14 cellular contexts compared by ENCODE assay signal in the genomic region with DNA sequence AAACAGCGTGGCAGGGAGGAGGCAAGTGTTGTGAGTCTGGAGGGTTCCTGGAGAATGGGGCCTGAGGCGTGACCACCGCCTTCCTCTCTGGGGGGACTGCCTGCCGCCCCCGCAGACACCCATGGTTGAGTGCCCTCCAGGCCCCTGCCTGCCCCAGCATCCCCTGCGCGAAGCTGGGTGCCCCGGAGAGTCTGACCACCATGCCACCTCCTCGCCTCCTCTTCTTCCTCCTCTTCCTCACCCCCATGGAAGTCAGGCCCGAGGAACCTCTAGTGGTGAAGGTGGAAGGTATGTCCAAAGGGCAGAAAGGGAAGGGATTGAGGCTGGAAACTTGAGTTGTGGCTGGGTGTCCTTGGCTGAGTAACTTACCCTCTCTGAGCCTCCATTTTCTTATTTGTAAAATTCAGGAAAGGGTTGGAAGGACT. TPM values are rescaled to one million over a fixed set of nuclear protein-coding genes. Genes with fewer than 3 reads are reported as not detected.
DNase-seq lines count a peak whose midpoint lies in the region; ATAC-seq, FAIRE-seq and TF ChIP-seq lines count a peak whose summit lies in the region.
"Had no signal": no experiment of that assay in that cellular context is flagged by ENCODE, and none has a peak within 500 bp of the region (broad histone marks: within the 10 kb centered on the region; RNA-seq: fewer than 3 reads in every experiment).

A gene (plus strand): TSS at position 171 of the 425 bp plus-strand sequence. CDS start 30 bp downstream, at position 201.

- H3K9me3 Mint-ChIP-seq in activated CD8-positive, alpha-beta T cell treated with anti-CD3 and anti-CD28 coated beads for 36 hours: no peaks in the 10 kb centered on the region
- no peaks in the 10 kb centered on the region for H3K9me3 Mint-ChIP-seq in neural progenitor cell

- CTCF ChIA-PET in activated CD8-positive, alpha-beta T cell treated with anti-CD3 and anti-CD28 coated beads for 36 hours (lab: Charles Lee): interaction anchor here (12.2 kb wide), 1 partner anchor 13 kb away, joined by 87 read pairs; no protein-coding TSS in a partner anchor

- H3K27me3 ChIP-seq in GM06990 (replicated peaks; ENCODE audit: control insufficient read depth, insufficient read depth, low read length) (no peaks in the 10 kb centered on the region), neural progenitor cell (no peaks in the 10 kb centered on the region)
- H3K27me3 ChIP-seq: adrenal gland had no signal

- H2AFZ ChIP-seq in neural progenitor cell (replicated peaks): peak within 1 kb of the TSS; percentile 41

- no peaks in the 10 kb centered on the region for H4K20me1 ChIP-seq in neural progenitor cell (ENCODE audit: low read depth)

- peak; percentile 74 for DNase-seq in GM06990 (ENCODE audit: extremely low read depth, insufficient read length)
- DNase-seq in GM19239 (ENCODE audit: insufficient read length, low spot score): no peak
- no peak for DNase-seq in activated CD8-positive, alpha-beta T cell treated with anti-CD3 and anti-CD28 coated beads for 36 hours
- DNase-seq in neural progenitor cell (ENCODE audit: low spot score): no peak
- DNase-seq in CD1c-positive myeloid dendritic cell (ENCODE audit: extremely low spot score): no peak
- DNase-seq in superior temporal gyrus (ENCODE audit: extremely low spot score): no peak
- DNase-seq: activated CD4-positive, CD25-positive, alpha-beta regulatory T cell treated with anti-CD3 and anti-CD28 coated beads, Interleukin-2, amount 50 U/mL, for 72 hours; adrenal gland; hippocampal formation; mesenchymal stem cell had no signal

- no peaks in the 10 kb centered on the region for H3K9me3 ChIP-seq in neural progenitor cell (ENCODE audit: low read depth)
- H3K9me3 ChIP-seq: adrenal gland had no signal

- peak within 1 kb of the TSS; percentile 86 for H3K27ac ChIP-seq in neural progenitor cell
- H3K27ac ChIP-seq: adrenal gland had no signal

- no peaks in the 10 kb centered on the region for H3K27me3 Mint-ChIP-seq in activated CD8-positive, alpha-beta T cell treated with anti-CD3 and anti-CD28 coated beads for 36 hours
- peaks cover 8% of the 10 kb centered on the region for H3K27me3 Mint-ChIP-seq in neural progenitor cell (ENCODE audit: insufficient read depth, low read depth)

- H3K4me3 ChIP-seq in GM06990 (replicated peaks; ENCODE audit: low read depth, low read length) (peak within 1 kb of the TSS; percentile 88), neural progenitor cell (peak within 1 kb of the TSS; percentile 9)
- H3K4me3 ChIP-seq: adrenal gland had no signal

- H3K4me1 Mint-ChIP-seq in activated CD8-positive, alpha-beta T cell treated with anti-CD3 and anti-CD28 coated beads for 36 hours (ENCODE audit: low read depth): peaks cover 26% of the 10 kb centered on the region
- H3K4me1 Mint-ChIP-seq in neural progenitor cell: peaks cover 23% of the 10 kb centered on the region

- no peak for ATAC-seq in activated CD8-positive, alpha-beta T cell treated with anti-CD3 and anti-CD28 coated beads for 36 hours
- ATAC-seq in GM21717 (IDR thresholded peaks at IDR 0.05; ENCODE audit: unreplicated experiment): no peak

- no peaks in the 10 kb centered on the region for H3K36me3 Mint-ChIP-seq in activated CD8-positive, alpha-beta T cell treated with anti-CD3 and anti-CD28 coated beads for 36 hours (ENCODE audit: low read depth)
- H3K36me3 Mint-ChIP-seq in neural progenitor cell: no peaks in the 10 kb centered on the region

- H3K9ac ChIP-seq in neural progenitor cell: no peak within 1 kb of the TSS

- no peaks in the 10 kb centered on the region for H3K79me2 ChIP-seq in neural progenitor cell (ENCODE audit: low read depth)

- POLR2A ChIA-PET in activated CD8-positive, alpha-beta T cell treated with anti-CD3 and anti-CD28 coated beads for 36 hours (lab: Charles Lee): interaction anchor here (0.7 to 1.2 kb wide), 3 partner anchors 12 to 28 kb away, joined by 3 to 4 read pairs (median 3); no protein-coding TSS in a partner anchor

- H3K4me1 ChIP-seq in neural progenitor cell: peaks cover 8% of the 10 kb centered on the region
- H3K4me1 ChIP-seq: adrenal gland had no signal

- intact Hi-C loops in activated CD8-positive, alpha-beta T cell treated with anti-CD3 and anti-CD28 coated beads for 36 hours (cut with micrococcal nuclease): no loop called here

- H3F3A ChIP-seq in neural progenitor cell (ENCODE audit: low read depth): peaks cover 20% of the 10 kb centered on the region

- H3K4me2 ChIP-seq in neural progenitor cell: peak within 1 kb of the TSS; percentile 66

- TF ChIP-seq CTCF in GM06990 (IDR thresholded peaks at IDR 0.05; ENCODE audit: insufficient read depth, low read length, poor library complexity, severe bottlenecking) (no peak), neural progenitor cell (IDR thresholded peaks at IDR 0.05) (no peak)
- no peak for TF ChIP-seq CTCF in activated CD8-positive, alpha-beta T cell treated with anti-CD3 and anti-CD28 coated beads for 36 hours (IDR thresholded peaks at IDR 0.05)

- no peak within 1 kb of the TSS for H3K4me3 Mint-ChIP-seq in activated CD8-positive, alpha-beta T cell treated with anti-CD3 and anti-CD28 coated beads for 36 hours
- peak within 1 kb of the TSS; percentile 13 for H3K4me3 Mint-ChIP-seq in neural progenitor cell

- peak within 1 kb of the TSS; percentile 76 for H3K27ac Mint-ChIP-seq in activated CD8-positive, alpha-beta T cell treated with anti-CD3 and anti-CD28 coated beads for 36 hours
- peak within 1 kb of the TSS; percentile 90 for H3K27ac Mint-ChIP-seq in neural progenitor cell

- peak; percentile 86 for FAIRE-seq in GM19239 (lab: Jason Lieb, UNC)
- FAIRE-seq: H54 had no signal

- peaks cover 15% of the 10 kb centered on the region for H3K36me3 ChIP-seq in GM06990 (ENCODE audit: control insufficient read depth, insufficient read depth, low read length)
- no peaks in the 10 kb centered on the region for H3K36me3 ChIP-seq in neural progenitor cell
- H3K36me3 ChIP-seq: adrenal gland had no signal

RNA-seq across cellular contexts. Expression of the gene that starts here (rescaled TPM):
- total RNA-seq in activated CD8-positive, alpha-beta T cell treated with anti-CD3 and anti-CD28 coated beads for 36 hours: 1 to 10 TPM; 1.1 to 1.3 TPM
- total RNA-seq in neural progenitor cell (ENCODE audit: low replicate concordance): 0.15 TPM in 1 of 2 replicates, not detected in the other
- total RNA-seq: M059J, ureter had no signal
